In the genomic region with DNA sequence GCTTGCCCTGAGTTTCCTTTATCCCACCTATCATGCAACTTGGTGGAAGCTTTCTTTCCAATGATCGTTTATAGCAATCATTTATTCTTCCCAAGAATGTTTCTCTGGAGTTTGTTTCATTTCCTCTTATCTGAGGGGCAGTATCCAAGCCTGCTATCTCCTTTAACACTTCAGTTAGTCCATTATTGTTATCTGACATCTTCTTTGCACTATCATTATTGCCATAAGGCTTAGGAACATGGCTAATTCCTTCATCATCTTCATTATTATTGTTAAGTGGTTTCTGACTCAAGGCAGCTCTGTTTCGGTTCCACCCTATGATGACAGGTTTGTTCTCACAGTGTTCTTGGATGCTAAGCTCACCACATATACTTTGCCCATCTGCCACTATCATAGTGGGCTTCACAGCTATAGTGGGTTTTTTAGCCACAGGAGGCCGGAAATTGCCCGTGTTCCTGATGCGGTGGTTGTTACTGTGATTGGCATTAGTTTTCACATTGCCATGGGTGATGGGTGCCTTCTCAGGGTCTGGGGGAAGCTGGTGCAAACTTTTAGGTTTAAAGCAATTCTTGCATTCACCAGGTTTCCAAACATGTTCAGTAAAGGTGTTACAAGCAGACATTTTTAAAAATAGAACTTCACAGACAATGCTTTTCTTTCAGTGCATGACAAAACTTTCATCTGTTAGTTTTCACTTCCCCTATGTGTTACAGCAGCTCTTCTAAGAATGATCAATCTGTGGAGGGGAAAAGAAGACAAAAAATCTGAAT, we compare ENCODE assay signal across 11 cellular contexts.
DNase-seq lines count a peak whose midpoint lies in the region; ATAC-seq, FAIRE-seq and TF ChIP-seq lines count a peak whose summit lies in the region.
"Had no signal": no experiment of that assay in that cellular context is flagged by ENCODE, and none has a peak within 500 bp of the region (broad histone marks: within the 10 kb centered on the region; RNA-seq: fewer than 3 reads in every experiment).

No MANE protein-coding gene starts in this region.

- no peak overlapping the region for H3K4me3 Mint-ChIP-seq in dendritic cell treated with granulocyte-macrophage colony-stimulating factor and Interleukin-4, amounts not matched to agents 40 ng/mL and 50 ng/mL, for 4 days

- ATAC-seq in GM21367 (IDR thresholded peaks at IDR 0.05; ENCODE audit: unreplicated experiment) (peak; percentile 42), HG03442 (IDR thresholded peaks at IDR 0.05; ENCODE audit: unreplicated experiment) (peak; percentile 51)

- no peak overlapping the region for H3K14ac ChIP-seq in neuronal stem cell (ENCODE audit: low read length)

- H3K79me1 ChIP-seq in neuronal stem cell (ENCODE audit: low read depth, low read length) = peaks cover 1% of the 10 kb centered on the region

- no peak overlapping the region for H2BK120ac ChIP-seq in neuronal stem cell (ENCODE audit: low read depth, low read length)

- peak overlapping the region; percentile 77 for H3K27ac Mint-ChIP-seq in dendritic cell treated with granulocyte-macrophage colony-stimulating factor and Interleukin-4, amounts not matched to agents 40 ng/mL and 50 ng/mL, for 4 days

- no peaks in the 10 kb centered on the region for H3K36me3 Mint-ChIP-seq in dendritic cell treated with granulocyte-macrophage colony-stimulating factor and Interleukin-4, amounts not matched to agents 40 ng/mL and 50 ng/mL, for 4 days (ENCODE audit: low read depth)

- H3K4me3 ChIP-seq in neuronal stem cell (ENCODE audit: low read length in 2 of 2) = peak overlapping the region in 1 of 2 donors; percentile 32

- FAIRE-seq in GM12891 (lab: Jason Lieb, UNC) = peak; percentile 92
- FAIRE-seq: kidney, TTC549 had no signal

- no peak overlapping the region for H3K4me2 ChIP-seq in neuronal stem cell (ENCODE audit: insufficient read depth, low read length, poor library complexity, severe bottlenecking)

- no peaks in the 10 kb centered on the region for H3K9me3 ChIP-seq in neuronal stem cell (replicated peaks in 1 of 2; ENCODE audit: control insufficient read depth in 2 of 2, insufficient read depth in 1 of 2, low read depth in 1 of 2, low read length in 2 of 2)

- H3K9me3 Mint-ChIP-seq in dendritic cell treated with granulocyte-macrophage colony-stimulating factor and Interleukin-4, amounts not matched to agents 40 ng/mL and 50 ng/mL, for 4 days = no peaks in the 10 kb centered on the region

- no peak overlapping the region for H2AFZ ChIP-seq in neuronal stem cell (ENCODE audit: low read length)

- H3K27me3 ChIP-seq in neuronal stem cell (ENCODE audit: control insufficient read depth in 3 of 3, insufficient read depth in 3 of 3, low read depth in 1 of 3, low read length in 3 of 3) = no peaks in the 10 kb centered on the region

- no peak overlapping the region for H3K23ac ChIP-seq in neuronal stem cell (ENCODE audit: low read depth, low read length, poor library complexity)

- peaks cover 50% of the 10 kb centered on the region for H3K4me1 Mint-ChIP-seq in dendritic cell treated with granulocyte-macrophage colony-stimulating factor and Interleukin-4, amounts not matched to agents 40 ng/mL and 50 ng/mL, for 4 days (ENCODE audit: low read depth)

- H3K4ac ChIP-seq in neuronal stem cell (ENCODE audit: low read length) = no peak overlapping the region

- no peak for TF ChIP-seq POLR2A in GM12891 (IDR thresholded peaks at IDR 0.05; ENCODE audit: low read depth, low read length)

- H3K27me3 Mint-ChIP-seq in dendritic cell treated with granulocyte-macrophage colony-stimulating factor and Interleukin-4, amounts not matched to agents 40 ng/mL and 50 ng/mL, for 4 days = no peaks in the 10 kb centered on the region

- no peak overlapping the region for H4K91ac ChIP-seq in neuronal stem cell (ENCODE audit: low read depth, low read length, poor library complexity)

- no peak overlapping the region for H3K18ac ChIP-seq in neuronal stem cell (ENCODE audit: low read length)

- H3K9ac ChIP-seq in neuronal stem cell (ENCODE audit: low read depth, low read length, poor library complexity) = no peak overlapping the region

- H3K36me3 ChIP-seq in neuronal stem cell (replicated peaks in 1 of 2; ENCODE audit: control insufficient read depth in 2 of 2, insufficient read depth in 2 of 2, low read length in 2 of 2) = peaks cover 5 to 35% of the 10 kb centered on the region in 2 donors

- H2BK5ac ChIP-seq in neuronal stem cell (ENCODE audit: low read length) = no peak overlapping the region

- H2AK5ac ChIP-seq in neuronal stem cell (ENCODE audit: low read depth, low read length) = no peak overlapping the region

- no peak overlapping the region for H3K27ac ChIP-seq in neuronal stem cell (replicated peaks; ENCODE audit: low read length)

- H2BK15ac ChIP-seq in neuronal stem cell (ENCODE audit: low read length) = no peak overlapping the region

- DNase-seq in GM12891 (ENCODE audit: insufficient read length, low spot score) (no peak), NCI-H1417 (lab: John Stamatoyannopoulos, UW) (no peak), DMS114 treated with DMSO at 0.1 percent for 48 hours (lab: John Stamatoyannopoulos, UW; ENCODE audit: unreplicated experiment) (no peak), neuronal stem cell (ENCODE audit: low spot score) (no peak), A172 (ENCODE audit: low spot score) (no peak)
- DNase-seq: dermis blood vessel endothelial cell, kidney had no signal

- H2BK12ac ChIP-seq in neuronal stem cell (ENCODE audit: low read length) = no peak overlapping the region

- H4K8ac ChIP-seq in neuronal stem cell (ENCODE audit: low read depth, low read length) = no peak overlapping the region

- no peaks in the 10 kb centered on the region for H3K4me1 ChIP-seq in neuronal stem cell (ENCODE audit: control insufficient read depth in 2 of 2, insufficient read depth in 1 of 2, low read depth in 1 of 2, low read length in 2 of 2)

- WGBS in neuronal stem cell (ENCODE audit: extremely low coverage in 2 of 2, insufficient read length in 2 of 2, insufficient replicate concordance in 1 of 2), 2 donors = no CpG with 5 or more reads among the region's 5 CpGs

- intact Hi-C loops in dendritic cell treated with granulocyte-macrophage colony-stimulating factor and Interleukin-4, amounts not matched to agents 40 ng/mL and 50 ng/mL, for 4 days (cut with micrococcal nuclease) = no loop called here

TF ChIP-seq in GM12891, 5 proteins besides CTCF, POLR2A, EP300 and RAD21:
- no peak for TF ChIP-seq TAF1 (IDR thresholded peaks at IDR 0.05; ENCODE audit: low read depth, low read length)
- peak; percentile 96 for TF ChIP-seq SPI1 (IDR thresholded peaks at IDR 0.05; ENCODE audit: low read depth, low read length)
